In the genomic region with DNA sequence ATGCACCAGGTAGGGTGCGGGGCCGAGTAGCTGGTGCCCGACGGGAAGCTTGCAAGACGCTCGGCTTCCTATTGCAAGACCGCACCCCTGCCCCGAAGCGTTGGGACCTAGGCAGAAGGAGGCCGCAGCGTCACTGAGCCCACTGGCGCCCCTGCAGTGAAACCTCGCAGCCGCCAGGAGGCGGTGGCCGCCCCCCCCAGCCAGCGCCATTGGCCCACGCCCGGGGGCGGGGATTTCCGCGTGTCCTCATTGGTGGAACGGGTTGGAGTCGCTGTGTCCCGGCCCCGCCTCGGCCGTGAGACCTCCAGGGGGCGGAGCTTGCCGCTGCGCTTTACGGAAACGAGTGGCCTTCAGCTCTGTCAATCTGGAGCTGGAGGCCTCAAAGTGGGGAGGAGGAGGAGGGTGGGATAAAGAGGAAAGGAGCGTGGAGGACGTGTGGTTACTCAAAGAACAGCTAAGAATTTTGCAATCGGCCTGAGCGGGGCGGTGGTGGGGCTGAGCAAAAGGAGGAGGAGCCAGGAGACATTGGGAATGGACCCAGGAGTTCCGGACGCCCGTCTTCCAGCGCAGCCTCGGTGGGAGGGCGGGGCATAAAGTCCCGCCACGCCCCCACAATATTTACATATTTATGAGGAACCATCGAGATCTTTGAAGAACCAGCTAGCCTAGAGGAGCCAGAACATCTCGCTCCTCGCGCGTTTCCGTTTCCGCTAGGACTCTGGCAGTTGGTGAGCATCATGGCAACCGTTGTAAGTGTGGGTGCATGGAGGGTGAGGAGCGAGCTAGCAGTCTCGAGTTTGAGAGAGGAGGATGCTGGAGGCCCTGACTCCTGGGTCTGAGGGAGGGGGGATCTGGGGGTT, we compare ENCODE assay signal across 8 cellular contexts. TPM values are rescaled to one million over a fixed set of nuclear protein-coding genes. Genes with fewer than 3 reads are reported as not detected.
A peak's percentile ranks its signal among the peaks of the same experiment; 100 is the strongest.
DNase-seq lines count a peak whose midpoint lies in the region; TF ChIP-seq lines count a peak whose summit lies in the region.

A gene (minus strand): TSS at position 135 of the 860 bp plus-strand sequence. CDS start 197 bp downstream, outside the sequence.
A gene (plus strand): TSS at position 713 of the 860 bp plus-strand sequence. CDS start 25 bp downstream, at position 738.

- TF ChIP-seq CTCF in HFF-Myc (IDR thresholded peaks at IDR 0.05; ENCODE audit: low read depth, low read length, missing control alignments) = peak; percentile 77

- no peaks in the 10 kb centered on the region for H3K9me3 ChIP-seq in SK-N-MC (ENCODE audit: low read depth, low read length)

- peak; percentile 100 for DNase-seq in GM04504 (ENCODE audit: low read depth)
- peak; percentile 98 for DNase-seq in HFF-Myc (ENCODE audit: extremely low read depth, low read depth)
- DNase-seq in NAMALWA (ENCODE audit: low spot score) = peak; percentile 99
- DNase-seq in SK-N-MC (ENCODE audit: low read depth, low spot score) = peak; percentile 95
- DNase-seq in activated naive CD4-positive, alpha-beta T cell treated with anti-CD3 and anti-CD28 coated beads, Interleukin-2, amount 50 U/mL, for 16 hours = peak; percentile 100
- DNase-seq in germinal center (ENCODE audit: low spot score) = peak; percentile 99
- peak; percentile 81 to 100 (median 99) for DNase-seq in nucleus accumbens (lab: John Stamatoyannopoulos, UW)

- H3K9ac ChIP-seq in SK-N-MC (ENCODE audit: insufficient read length) = peak within 1 kb of the TSS; percentile 90

- H3K4me3 ChIP-seq in HFF-Myc (replicated peaks; ENCODE audit: low read depth, low read length) (peak within 1 kb of the TSS; percentile 87), SK-N-MC (peak within 1 kb of the TSS; percentile 95)

- H3K36me3 ChIP-seq in SK-N-MC (ENCODE audit: insufficient read depth, low read length) = peaks cover 6% of the 10 kb centered on the region; the same call in 1 of the 2 replicates

- H3K27ac ChIP-seq in SK-N-MC = peak within 1 kb of the TSS; percentile 85
- peak within 1 kb of the TSS; percentile 97 for H3K27ac ChIP-seq in temporal lobe (ENCODE audit: low read depth, low read length)

RNA-seq across cellular contexts. Expression of the first gene that starts in this region (rescaled TPM):
- 13.8 TPM for total RNA-seq in temporal lobe

RNA-seq across cellular contexts. Expression of the second gene that starts in this region (rescaled TPM):
- 60.5 TPM for total RNA-seq in temporal lobe

Comparison
In these comparisons a context has a peak if more than half of its experiments do, and no peak if none do; other contexts are left out.
1. Peak in every context shown above with its lines: DNase-seq, H3K4me3 ChIP-seq and H3K27ac ChIP-seq.